Comparison of ENCODE assay signal across 8 cellular contexts in the genomic region with DNA sequence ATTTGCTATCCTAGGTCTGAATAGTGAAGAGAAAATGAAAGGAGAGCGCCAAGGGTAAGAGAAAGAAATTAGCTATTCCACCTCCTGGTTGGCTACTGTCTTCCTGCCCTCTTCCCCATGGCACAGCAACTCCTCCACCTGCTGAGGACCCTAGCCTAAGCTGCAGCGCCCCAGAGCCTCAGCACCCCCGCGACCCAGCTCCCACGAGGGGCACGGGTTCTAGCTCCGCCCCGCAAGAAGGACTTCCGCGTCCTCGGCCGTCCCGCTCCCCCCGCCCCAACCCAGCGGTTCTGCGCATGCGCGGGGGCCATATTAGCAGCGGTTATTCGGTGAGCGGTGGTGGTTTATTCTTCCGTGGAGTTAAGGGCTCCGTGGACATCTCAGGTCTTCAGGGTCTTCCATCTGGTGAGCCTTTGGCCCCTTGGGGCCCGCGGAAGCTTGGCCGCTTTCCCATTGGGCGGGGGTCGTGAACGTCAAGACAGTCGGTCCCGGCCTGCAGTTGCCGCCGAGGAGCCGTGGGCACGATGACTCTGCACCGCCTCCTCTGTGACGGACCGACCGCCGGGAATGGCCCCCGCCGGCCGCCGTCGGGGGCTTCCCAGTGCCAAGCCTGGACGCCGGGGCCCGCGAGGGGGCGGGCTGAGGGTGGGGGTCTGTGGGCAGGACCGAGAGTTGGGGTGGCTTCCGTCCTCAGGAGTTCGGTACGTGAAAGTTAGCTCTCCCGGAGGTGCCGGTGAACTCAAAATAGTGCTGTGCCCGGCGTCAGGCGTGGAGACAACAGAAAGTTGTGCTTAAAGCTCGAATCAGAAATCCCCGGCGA. TPM values are rescaled to one million over a fixed set of nuclear protein-coding genes. Genes with fewer than 3 reads are reported as not detected.
DNase-seq lines count a peak whose midpoint lies in the region; ATAC-seq and TF ChIP-seq lines count a peak whose summit lies in the region.

Gene PSMA4 (plus strand): TSS at position 310 of the 820 bp plus-strand sequence. CDS start 1,484 bp downstream, outside the sequence.

- DNase-seq in GM13977 (ENCODE audit: low spot score) (peak; percentile 92), NCI-H1694 (lab: John Stamatoyannopoulos, UW) (peak; percentile 67), anterior cingulate cortex (lab: John Stamatoyannopoulos, UW) (peak in 57 of 58 donors; percentile 66 to 98 (median 90)), right cardiac atrium (peak; percentile 94 to 97 (median 97)), renal cortical epithelial cell (ENCODE audit: low read depth) (peak; percentile 58), aorta (peak; percentile 95 to 98)

- H3K9me3 ChIP-seq in right cardiac atrium (ENCODE audit: control insufficient read depth, low read length) (no peaks in the 10 kb centered on the region), aorta (ENCODE audit: control insufficient read depth, low read length) (no peaks in the 10 kb centered on the region)

- WGBS in right cardiac atrium = under 1% methylated on average over 62 of the region's 62 CpGs
- WGBS in aorta, 2 donors = 0% methylated on average over 61 to 62 of the region's 62 CpGs

- H3K27me3 ChIP-seq in right cardiac atrium (ENCODE audit: control insufficient read depth, insufficient read depth) = no peaks in the 10 kb centered on the region
- H3K27me3 ChIP-seq in aorta (ENCODE audit: control insufficient read depth in 1 of 2, insufficient read depth in 2 of 2, low read length in 1 of 2) = no peaks in the 10 kb centered on the region

- peak within 1 kb of the TSS; percentile 61 for H3K4me3 ChIP-seq in right cardiac atrium (ENCODE audit: low read length)
- peak within 1 kb of the TSS; percentile 36 to 61 for H3K4me3 ChIP-seq in aorta (ENCODE audit: low read length in 2 of 2)

- in situ Hi-C loops in GM13977 (cut with MboI; ENCODE audit: low pct_unique_long_range_greater_than_20kb, low sequenced_read_pairs, unreplicated experiment) = no loop called here

- H3K27ac ChIP-seq in right cardiac atrium (ENCODE audit: low read length) (peak within 1 kb of the TSS; percentile 95), aorta (ENCODE audit: low read depth in 1 of 2, low read length in 2 of 2) (peak within 1 kb of the TSS; percentile 38 to 44)

- no peaks in the 10 kb centered on the region for H3K36me3 ChIP-seq in aorta (ENCODE audit: control insufficient read depth in 1 of 2, insufficient read depth in 2 of 2, low read length in 1 of 2)

- ATAC-seq in HG02870 (IDR thresholded peaks at IDR 0.05; ENCODE audit: unreplicated experiment) = peak; percentile 69
- peak; percentile 94 to 96 for ATAC-seq in right cardiac atrium
- peak; percentile 97 for ATAC-seq in aorta (ENCODE audit: low FRiP score)

- TF ChIP-seq CTCF in GM13977 (IDR thresholded peaks at IDR 0.05; ENCODE audit: extremely low read depth, insufficient read depth, missing control alignments) = peak; percentile 10

- peaks cover 2% of the 10 kb centered on the region for H3K4me1 ChIP-seq in right cardiac atrium (ENCODE audit: control insufficient read depth, insufficient read depth, low read length)
- H3K4me1 ChIP-seq in aorta (ENCODE audit: control insufficient read depth in 1 of 2, insufficient read depth in 2 of 2, low read length in 2 of 2) = peaks cover 0 to 9% of the 10 kb centered on the region in 2 donors

- intact Hi-C loops in T-helper 2 cell treated with Interferon-gamma antibody and Interleukin-4, amounts not matched to agents 100 ng/mL and 5 ng/mL, for 36 hours (cut with micrococcal nuclease) = loop anchor here (1.0 to 5.0 kb wide), 4 partner anchors 33 to 332 kb away; partner anchors contain the start of genes HYKK, IREB2, MORF4L1 and SKIC8
- intact Hi-C loops in right cardiac atrium (cut with DNase I) (no loop called here), aorta (cut with DNase I) (loop anchor here in 1 of 2 donors (5.0 kb wide), 1 partner anchor 103 kb away; the partner anchor contains the start of gene IREB2)

RNA-seq across cellular contexts. Expression of gene PSMA4, which starts in this region (rescaled TPM):
- total RNA-seq in T-helper 2 cell treated with Interferon-gamma antibody and Interleukin-4, amounts not matched to agents 100 ng/mL and 5 ng/mL, for 36 hours = 292 TPM in 2 replicates
- total RNA-seq in right cardiac atrium (10 to 100 TPM; 89.1 to 98.7 (median 96.0) TPM), renal cortical epithelial cell (266 and 558 TPM in 2 replicates), aorta (10 to 100 TPM; 88.5 to 97.1 TPM)
- polyA plus RNA-seq in right cardiac atrium (137 TPM), aorta (100 to 1,000 TPM; 126 to 204 TPM)

Comparison
In these comparisons a context has a peak if more than half of its experiments do, and no peak if none do; other contexts are left out.
1. Peak in every context shown above with its lines: DNase-seq, ATAC-seq, H3K4me3 ChIP-seq and H3K27ac ChIP-seq.